24 cellular contexts compared by ENCODE assay signal in genomic region chr11:119880143-119880542, GRCh38.
"Had no signal": no experiment of that assay in that cellular context is flagged by ENCODE, and none has a peak within 500 bp of the region (broad histone marks: within the 10 kb centered on the region; RNA-seq: fewer than 3 reads in every experiment).

No MANE protein-coding gene starts in this region.

- DNase-seq: activated CD4-positive, alpha-beta T cell treated with anti-CD3 and anti-CD28 coated beads for 4 hours; activated CD4-positive, alpha-beta T cell treated with anti-CD3 and anti-CD28 coated beads, Interleukin-2, amount 50 U/mL, for 48 hours; activated CD4-positive, CD25-positive, alpha-beta regulatory T cell; activated CD8-positive, alpha-beta memory T cell treated with anti-CD3 and anti-CD28 coated beads, Interleukin-2, amount 50 U/mL, for 48 hours; activated naive CD4-positive, alpha-beta T cell treated with Interleukin-2 at 50 U/mL for 16 hours; activated naive CD8-positive, alpha-beta T cell treated with anti-CD3 and anti-CD28 coated beads for 36 hours; activated T-cell treated with anti-CD3 and anti-CD28 coated beads, Interleukin-2, amount 50 U/mL, for 4 hours; amniotic stem cell; cerebellar nuclear complex; esophagus squamous epithelium; gastrocnemius medialis; hippocampal formation; left ventricle myocardium superior; midbrain; stimulated activated CD4-positive, alpha-beta T cell treated with anti-CD3 and anti-CD28 coated beads, Interleukin-1b, Interleukin-23, amount 100 ng/mL, for 48 hours; T-helper 17 cell; tibial artery had no signal

- H3K36me3 Mint-ChIP-seq: activated naive CD8-positive, alpha-beta T cell treated with anti-CD3 and anti-CD28 coated beads for 36 hours had no signal

- H3K4me1 Mint-ChIP-seq: activated naive CD8-positive, alpha-beta T cell treated with anti-CD3 and anti-CD28 coated beads for 36 hours; neural crest cell; T-helper 17 cell had no signal

- H3K4me3 Mint-ChIP-seq: activated naive CD8-positive, alpha-beta T cell treated with anti-CD3 and anti-CD28 coated beads for 36 hours; activated T-cell treated with anti-CD3 and anti-CD28 coated beads, Interleukin-2, amount 50 U/mL, for 4 hours; neural crest cell; stimulated activated naive CD8-positive, alpha-beta T cell treated with anti-CD3 and anti-CD28 coated beads, Interleukin-15, Interleukin-2, amounts not matched to agents 100 ng/mL and 50 ng/mL, for 24 hours; T-helper 17 cell had no signal

- ATAC-seq: activated T-cell treated with anti-CD3 and anti-CD28 coated beads, Interleukin-2, amount 50 U/mL, for 4 hours; gastrocnemius medialis; left ventricle myocardium superior; T-helper 17 cell had no signal

- H3K27me3 ChIP-seq: breast epithelium, gastrocnemius medialis, right atrium auricular region had no signal

- H3K9me3 ChIP-seq: breast epithelium, esophagus squamous epithelium, gastrocnemius medialis, prostate gland, right atrium auricular region, tibial artery had no signal

- H3K27ac ChIP-seq: breast epithelium, coronary artery, esophagus squamous epithelium, gastrocnemius medialis, prostate gland, right atrium auricular region, tibial artery had no signal

- H3K27ac Mint-ChIP-seq: activated naive CD8-positive, alpha-beta T cell treated with anti-CD3 and anti-CD28 coated beads for 36 hours; activated T-helper 2 cell treated with anti-CD3 and anti-CD28 coated beads, Interferon-gamma antibody, Interleukin-2, Interleukin-4, amounts not matched to agents 10 μg/mL and 5 μg/mL and 100 μg/mL, durations not matched to agents 14 hours and 24 hours and 36 hours; stimulated activated naive CD8-positive, alpha-beta T cell treated with anti-CD3 and anti-CD28 coated beads, Interleukin-15, Interleukin-2, amounts not matched to agents 100 ng/mL and 50 ng/mL, for 24 hours; T-helper 17 cell had no signal

- H3K9me3 Mint-ChIP-seq: activated naive CD8-positive, alpha-beta T cell treated with anti-CD3 and anti-CD28 coated beads for 36 hours; activated T-cell treated with anti-CD3 and anti-CD28 coated beads, Interleukin-2, amount 50 U/mL, for 4 hours; activated T-helper 2 cell treated with anti-CD3 and anti-CD28 coated beads, Interferon-gamma antibody, Interleukin-2, Interleukin-4, amounts not matched to agents 10 μg/mL and 5 μg/mL and 100 μg/mL, durations not matched to agents 14 hours and 24 hours and 36 hours; neural crest cell; stimulated activated naive CD8-positive, alpha-beta T cell treated with anti-CD3 and anti-CD28 coated beads, Interleukin-15, Interleukin-2, amounts not matched to agents 100 ng/mL and 50 ng/mL, for 24 hours had no signal

- H3K4me1 ChIP-seq: breast epithelium, gastrocnemius medialis, prostate gland, right atrium auricular region had no signal
